ENCODE assay signal across 8 cellular contexts in genomic region chr19:37466798-37467607, GRCh38. TPM values are rescaled to one million over a fixed set of nuclear protein-coding genes. Genes with fewer than 3 reads are reported as not detected.
A peak's percentile ranks its signal among the peaks of the same experiment; 100 is the strongest.
DNase-seq lines count a peak whose midpoint lies in the region; ATAC-seq and TF ChIP-seq lines count a peak whose summit lies in the region.

Gene ZNF569, minus strand, starts transcription at chr19:37467444. Its CDS starts 22,523 bp downstream, at chr19:37444921.

- CTCF ChIA-PET in activated B cell treated with CpG ODN at 0.5 μM for 24 hours (lab: Charles Lee) = no interaction called here

- H3K27ac ChIP-seq in caudate nucleus (ENCODE audit: low read depth, low read length) = peak within 1 kb of the TSS; percentile 86

- POLR2A ChIA-PET in activated B cell treated with CpG ODN at 0.5 μM for 24 hours (lab: Charles Lee) = interaction anchor here (0.8 to 3.1 kb wide), 16 partner anchors 15 to 1352 kb away, joined by 3 to 28 read pairs (median 4); partner anchors contain the start of genes POLR2I, ZNF260, ZNF345 and ZNF383

- TF ChIP-seq POLR2A in GM18526 (IDR thresholded peaks at IDR 0.05; ENCODE audit: extremely low read depth, insufficient read length) = peak; percentile 74

- no peak for TF ChIP-seq CTCF in activated B cell treated with CpG ODN at 0.5 μM for 24 hours (IDR thresholded peaks at IDR 0.05)

- H3K4me3 Mint-ChIP-seq in activated B cell treated with CpG ODN at 0.5 μM for 24 hours = peak within 1 kb of the TSS; percentile 99

- H3K36me3 Mint-ChIP-seq in activated B cell treated with CpG ODN at 0.5 μM for 24 hours (ENCODE audit: low read depth) = peaks cover 38% of the 10 kb centered on the region

- DNase-seq in 8988T (peak; percentile 61), NCI-H2171 treated with DMSO at 0.1 percent for 48 hours (lab: John Stamatoyannopoulos, UW) (peak; percentile 93), activated B cell treated with CpG ODN at 0.5 μM for 24 hours (peak; percentile 82), caudate nucleus (lab: John Stamatoyannopoulos, UW) (peak; percentile 33 to 97 (median 88)), inferior parietal cortex (ENCODE audit: extremely low spot score) (peak; percentile 95), smooth muscle cell of the brain vasculature (ENCODE audit: low read depth, low spot score) (peak; percentile 73)

- H3K9me3 Mint-ChIP-seq in activated B cell treated with CpG ODN at 0.5 μM for 24 hours = peaks cover 11% of the 10 kb centered on the region

- peak within 1 kb of the TSS; percentile 97 for H3K27ac Mint-ChIP-seq in activated B cell treated with CpG ODN at 0.5 μM for 24 hours

- intact Hi-C loops in activated B cell treated with CpG ODN at 0.5 μM for 24 hours (cut with micrococcal nuclease) = loop anchor here (1.0 to 5.0 kb wide), 16 partner anchors 39 to 1090 kb away; partner anchors contain the start of genes ZFP14, ZFP30, ZNF345 and ZNF461

- H3K4me1 Mint-ChIP-seq in activated B cell treated with CpG ODN at 0.5 μM for 24 hours = peaks cover 42% of the 10 kb centered on the region

- ATAC-seq in HG03066 (IDR thresholded peaks at IDR 0.05; ENCODE audit: low read depth, unreplicated experiment) (peak; percentile 60), activated B cell treated with CpG ODN at 0.5 μM for 24 hours (ENCODE audit: low read depth) (peak; percentile 69)

- H3K27me3 Mint-ChIP-seq in activated B cell treated with CpG ODN at 0.5 μM for 24 hours = no peaks in the 10 kb centered on the region

RNA-seq across cellular contexts. Expression of gene ZNF569, which starts in this region (rescaled TPM):
- total RNA-seq in activated B cell treated with CpG ODN at 0.5 μM for 24 hours = 6.1 and 6.8 TPM in 2 replicates

Comparison
In these comparisons a context has a peak if more than half of its experiments do, and no peak if none do; other contexts are left out.
1. Peak in every context shown above with its lines: DNase-seq, ATAC-seq and H3K27ac ChIP-seq.